14 cellular contexts compared by ENCODE assay signal in the genomic region with DNA sequence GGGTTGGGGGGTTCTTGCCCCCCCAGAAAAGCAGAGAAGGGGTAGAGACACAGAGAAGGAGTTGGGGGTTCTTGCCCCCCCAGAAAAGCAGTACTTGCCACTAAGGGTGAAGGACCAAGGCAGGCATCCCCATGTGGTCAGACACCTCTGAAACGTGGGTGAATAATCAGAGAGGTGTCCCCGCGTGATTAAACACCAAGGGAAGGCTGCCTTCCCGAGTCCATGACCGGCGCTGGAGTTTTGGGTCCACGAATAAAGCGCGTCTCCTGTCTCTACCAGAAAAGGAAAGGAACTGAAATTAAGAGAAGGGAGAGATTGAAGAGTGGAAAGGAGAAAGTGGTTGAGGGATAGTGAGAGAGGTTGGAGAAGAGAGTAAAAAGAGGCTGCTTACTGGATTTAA. TPM values are rescaled to one million over a fixed set of nuclear protein-coding genes. Genes with fewer than 3 reads are reported as not detected.
"Had no signal": no experiment of that assay in that cellular context is flagged by ENCODE, and none has a peak within 500 bp of the region (broad histone marks: within the 10 kb centered on the region; RNA-seq: fewer than 3 reads in every experiment).

No MANE protein-coding gene starts in this region.

RNA-seq across cellular contexts. Expression of gene NCR1, which starts 6.3 kb away (rescaled TPM):
- total RNA-seq: dermis blood vessel endothelial cell, esophagus squamous epithelium, gastrocnemius medialis, glomerular endothelial cell, kidney epithelial cell, left cardiac atrium, lower leg skin, lung microvascular endothelial cell had no signal
- polyA plus RNA-seq: heart right ventricle, keratinocyte had no signal

RNA-seq across cellular contexts. Expression of gene FCAR, which starts 25.6 kb away (rescaled TPM):
- total RNA-seq: dermis blood vessel endothelial cell, glomerular endothelial cell, kidney epithelial cell, lung microvascular endothelial cell, mucosa of gallbladder had no signal
- polyA plus RNA-seq: keratinocyte had no signal

RNA-seq across cellular contexts. Expression of gene NLRP7, which starts 47.7 kb away (rescaled TPM):
- total RNA-seq: esophagus mucosa, esophagus squamous epithelium, gastrocnemius medialis, glomerular endothelial cell, heart right ventricle, kidney epithelial cell, left cardiac atrium, left ventricle myocardium superior, lower leg skin, lung microvascular endothelial cell, mucosa of gallbladder had no signal
- polyA plus RNA-seq: heart right ventricle, keratinocyte had no signal

RNA-seq across cellular contexts. Expression of gene KIR3DL2, which starts 49.4 kb away (rescaled TPM):
- total RNA-seq: dermis blood vessel endothelial cell, esophagus mucosa, esophagus squamous epithelium, gastrocnemius medialis, glomerular endothelial cell, kidney epithelial cell, left cardiac atrium, left ventricle myocardium superior, lower lobe of right lung, lung microvascular endothelial cell, mucosa of gallbladder had no signal
- polyA plus RNA-seq: heart right ventricle, keratinocyte had no signal
